In genomic region chr14:56207626-56208297, GRCh38 we compare ENCODE assay signal across 15 cellular contexts.
DNase-seq lines count a peak whose midpoint lies in the region; ATAC-seq, FAIRE-seq and TF ChIP-seq lines count a peak whose summit lies in the region.
"Had no signal": no experiment of that assay in that cellular context is flagged by ENCODE, and none has a peak within 500 bp of the region (broad histone marks: within the 10 kb centered on the region; RNA-seq: fewer than 3 reads in every experiment).

No MANE protein-coding gene starts in this region.

- H3K4me3 Mint-ChIP-seq in osteocyte (ENCODE audit: unreplicated experiment): no peak overlapping the region
- H3K4me3 Mint-ChIP-seq: nephron progenitor cell had no signal

- DNase-seq in DMS79 (lab: John Stamatoyannopoulos, UW) (peak; percentile 99), NCI-H187 (lab: John Stamatoyannopoulos, UW) (peak; percentile 85 to 93), bronchial epithelial cell (ENCODE audit: low read depth) (peak; percentile 31), osteocyte (ENCODE audit: extremely low spot score, unreplicated experiment) (peak; percentile 13), NCI-H1105 (lab: John Stamatoyannopoulos, UW) (no peak), DMS 273 treated with DMSO at 0.1 percent for 48 hours (lab: John Stamatoyannopoulos, UW) (no peak), COLO829 (ENCODE audit: low spot score) (no peak)
- DNase-seq: activated CD4-positive, alpha-beta T cell treated with anti-CD3 and anti-CD28 coated beads for 1 hour; activated gamma-delta T cell; anterior cingulate cortex; NCI-H446; nephron progenitor cell; retina; SJCRH30 had no signal

- no peak overlapping the region for H3K27ac Mint-ChIP-seq in osteocyte (ENCODE audit: unreplicated experiment)
- H3K27ac Mint-ChIP-seq: nephron progenitor cell had no signal

- H3K9me3 Mint-ChIP-seq in osteocyte (ENCODE audit: unreplicated experiment): no peaks in the 10 kb centered on the region
- H3K9me3 Mint-ChIP-seq: nephron progenitor cell had no signal

- H3K27me3 ChIP-seq in bronchial epithelial cell (ENCODE audit: control insufficient read depth, insufficient read depth, low read length): peaks cover 5% of the 10 kb centered on the region
- H3K27me3 ChIP-seq: SJCRH30 had no signal

- TF ChIP-seq CTCF in bronchial epithelial cell (IDR thresholded peaks at IDR 0.05; ENCODE audit: insufficient read depth, low read length, severe bottlenecking): no peak
- no peak for TF ChIP-seq CTCF in osteocyte (IDR thresholded peaks at IDR 0.05)

- no peaks in the 10 kb centered on the region for H3K27me3 Mint-ChIP-seq in osteocyte (ENCODE audit: unreplicated experiment)

- no peak overlapping the region for H3K4me3 ChIP-seq in bronchial epithelial cell (ENCODE audit: low read depth, low read length)
- H3K4me3 ChIP-seq: SJCRH30 had no signal

- H3K36me3 ChIP-seq in bronchial epithelial cell (ENCODE audit: control insufficient read depth, insufficient read depth, low read length): no peaks in the 10 kb centered on the region
- H3K36me3 ChIP-seq: SJCRH30 had no signal

- peaks cover 8% of the 10 kb centered on the region for H3K4me1 Mint-ChIP-seq in osteocyte (ENCODE audit: unreplicated experiment)

- H3K36me3 Mint-ChIP-seq in osteocyte (ENCODE audit: unreplicated experiment): peaks cover 2% of the 10 kb centered on the region

- FAIRE-seq in bronchial epithelial cell (lab: Jason Lieb, UNC): no peak

- no peak for ATAC-seq in HG02885 (IDR thresholded peaks at IDR 0.05; ENCODE audit: poor library complexity, unreplicated experiment)

Comparison
In these comparisons a context has a peak if more than half of its experiments do, and no peak if none do; other contexts are left out.
1. DNase-seq: peak in DMS79 (single experiment), NCI-H187 (2 of 2), bronchial epithelial cell (single experiment) and osteocyte (single experiment); none in NCI-H1105 (single experiment), DMS 273 treated with DMSO at 0.1 percent for 48 hours (single experiment) and COLO829 (single experiment).